28 cellular contexts compared by ENCODE assay signal in the genomic region with DNA sequence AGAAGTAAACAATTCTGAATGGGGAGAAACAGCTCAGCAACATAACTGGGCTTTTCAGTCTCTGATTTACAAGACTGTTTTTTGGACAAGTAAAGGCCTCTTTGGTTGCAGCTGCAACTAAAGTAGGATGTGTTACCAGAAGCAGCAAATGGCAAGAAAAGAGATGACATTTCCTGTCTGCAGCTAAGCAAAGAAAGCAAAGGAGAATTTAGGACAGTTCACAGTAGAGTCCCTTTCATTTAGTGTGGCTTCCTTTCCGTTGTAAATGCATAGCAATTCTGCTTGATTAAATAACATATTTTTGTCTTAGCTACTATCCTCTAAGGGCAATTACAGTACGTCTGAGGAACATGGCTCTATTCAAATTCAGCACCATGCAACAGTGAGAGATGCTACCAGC.
"Had no signal": no experiment of that assay in that cellular context is flagged by ENCODE, and none has a peak within 500 bp of the region (broad histone marks: within the 10 kb centered on the region; RNA-seq: fewer than 3 reads in every experiment).

No MANE protein-coding gene starts in this region.

- H3K9me3 ChIP-seq: body of pancreas, sigmoid colon, thyroid gland, upper lobe of right lung had no signal

- FAIRE-seq: endothelial cell of umbilical vein, frontal cortex, TTC549 had no signal

- H3K4me3 Mint-ChIP-seq: activated CD8-positive, alpha-beta T cell treated with anti-CD3 and anti-CD28 coated beads, Interleukin-2, amount 10 ng/mL, durations not matched to agents 7 days and 5 days; activated naive CD8-positive, alpha-beta T cell treated with anti-CD3 and anti-CD28 coated beads, Interleukin-2, amount 50 U/mL, for 24 hours; activated T-helper 1 cell treated with anti-CD3 and anti-CD28 coated beads, Interleukin-12 subunit alpha, Interleukin-12 subunit beta, Interleukin-2, Interleukin-4 antibody, amounts not matched to agents 30 ng/mL and 10 ng/mL and 1 ng/mL, durations not matched to agents 14 hours and 24 hours and 36 hours; stimulated activated naive B cell treated with anti-CD40 and anti-IgM and Interleukin-4, amounts not matched to agents 10 μg/mL and 1 μg/mL and 100 μg/mL, for 72 hours had no signal

- H3K27me3 Mint-ChIP-seq: activated naive CD8-positive, alpha-beta T cell treated with anti-CD3 and anti-CD28 coated beads, Interleukin-2, amount 50 U/mL, for 24 hours; stimulated activated naive B cell treated with anti-CD40 and anti-IgM and Interleukin-4, amounts not matched to agents 10 μg/mL and 1 μg/mL and 100 μg/mL, for 72 hours had no signal

- H3K27ac ChIP-seq: body of pancreas, sigmoid colon, thyroid gland, upper lobe of right lung, WERI-Rb-1 had no signal

- H3K36me3 ChIP-seq: upper lobe of right lung, WERI-Rb-1 had no signal

- ATAC-seq: activated CD8-positive, alpha-beta T cell treated with anti-CD3 and anti-CD28 coated beads, Interleukin-2, amount 10 ng/mL, durations not matched to agents 7 days and 5 days; activated naive CD8-positive, alpha-beta T cell treated with anti-CD3 and anti-CD28 coated beads, Interleukin-2, amount 50 U/mL, for 24 hours; body of pancreas; esophagus mucosa; stimulated activated naive B cell treated with anti-CD40 and anti-IgM and Interleukin-4, amounts not matched to agents 10 μg/mL and 1 μg/mL and 100 μg/mL, for 72 hours; upper lobe of right lung had no signal

- H3K4me1 ChIP-seq: body of pancreas, thyroid gland, upper lobe of right lung had no signal

- DNase-seq: activated CD4-positive, alpha-beta T cell treated with anti-CD3 and anti-CD28 coated beads for 1 hour; activated CD4-positive, alpha-beta T cell treated with anti-CD3 and anti-CD28 coated beads, Interleukin-2, amount 50 U/mL, for 1 hour; activated CD8-positive, alpha-beta T cell treated with anti-CD3 and anti-CD28 coated beads, Interleukin-2, amount 10 ng/mL, durations not matched to agents 7 days and 5 days; activated gamma-delta T cell; activated naive CD4-positive, alpha-beta T cell treated with anti-CD3 and anti-CD28 coated beads, Interleukin-2, amount 50 U/mL, for 16 hours; activated naive CD8-positive, alpha-beta T cell treated with anti-CD3 and anti-CD28 coated beads, Interleukin-2, amount 50 U/mL, for 24 hours; anterior cingulate cortex; body of pancreas; dermis blood vessel endothelial cell; effector memory CD4-positive, alpha-beta T cell; hippocampal formation; left ventricle myocardium superior; mammary epithelial cell; nucleus accumbens; posterior cingulate gyrus; sigmoid colon; stimulated activated CD4-positive, alpha-beta T cell treated with anti-CD3 and anti-CD28 coated beads, Interleukin-15, amount 100 ng/mL, for 24 hours; stimulated activated CD8-positive, alpha-beta memory T cell treated with anti-CD3 and anti-CD28 coated beads, Interleukin-4, amount 100 ng/mL, for 48 hours; stimulated activated naive B cell treated with anti-CD40 and anti-IgM and Interleukin-4, amounts not matched to agents 10 μg/mL and 1 μg/mL and 100 μg/mL, for 72 hours; thyroid gland; upper lobe of right lung; WERI-Rb-1 had no signal

- H3K9me3 Mint-ChIP-seq: activated naive CD8-positive, alpha-beta T cell treated with anti-CD3 and anti-CD28 coated beads, Interleukin-2, amount 50 U/mL, for 24 hours; stimulated activated naive B cell treated with anti-CD40 and anti-IgM and Interleukin-4, amounts not matched to agents 10 μg/mL and 1 μg/mL and 100 μg/mL, for 72 hours had no signal

- H3K4me3 ChIP-seq: body of pancreas, sigmoid colon, smooth muscle cell, thyroid gland, upper lobe of right lung had no signal

- H3K4me1 Mint-ChIP-seq: activated naive CD8-positive, alpha-beta T cell treated with anti-CD3 and anti-CD28 coated beads, Interleukin-2, amount 50 U/mL, for 24 hours; stimulated activated naive B cell treated with anti-CD40 and anti-IgM and Interleukin-4, amounts not matched to agents 10 μg/mL and 1 μg/mL and 100 μg/mL, for 72 hours had no signal

- H3K27ac Mint-ChIP-seq: activated CD8-positive, alpha-beta T cell treated with anti-CD3 and anti-CD28 coated beads, Interleukin-2, amount 10 ng/mL, durations not matched to agents 7 days and 5 days; activated naive CD8-positive, alpha-beta T cell treated with anti-CD3 and anti-CD28 coated beads, Interleukin-2, amount 50 U/mL, for 24 hours; activated T-helper 1 cell treated with anti-CD3 and anti-CD28 coated beads, Interleukin-12 subunit alpha, Interleukin-12 subunit beta, Interleukin-2, Interleukin-4 antibody, amounts not matched to agents 30 ng/mL and 10 ng/mL and 1 ng/mL, durations not matched to agents 14 hours and 24 hours and 36 hours; stimulated activated naive B cell treated with anti-CD40 and anti-IgM and Interleukin-4, amounts not matched to agents 10 μg/mL and 1 μg/mL and 100 μg/mL, for 72 hours had no signal

- H3K27me3 ChIP-seq: body of pancreas, sigmoid colon, thyroid gland, upper lobe of right lung had no signal
